In genomic region chr9:133932633-133933032, GRCh38 we compare ENCODE assay signal across 20 cellular contexts. TPM values are rescaled to one million over a fixed set of nuclear protein-coding genes. Genes with fewer than 3 reads are reported as not detected.
DNase-seq lines count a peak whose midpoint lies in the region; ATAC-seq lines count a peak whose summit lies in the region.
"Had no signal": no experiment of that assay in that cellular context is flagged by ENCODE, and none has a peak within 500 bp of the region (broad histone marks: within the 10 kb centered on the region; RNA-seq: fewer than 3 reads in every experiment).

No MANE protein-coding gene starts in this region.

- no peak for ATAC-seq in HG03432 (IDR thresholded peaks at IDR 0.05; ENCODE audit: unreplicated experiment)
- ATAC-seq: activated CD8-positive, alpha-beta memory T cell treated with anti-CD3 and anti-CD28 coated beads, Interleukin-2, amount 10 ng/mL, durations not matched to agents 7 days and 5 days; natural killer cell treated with Interleukin-12 subunit alpha and Interleukin-12 subunit beta and Interleukin-15 and Interleukin-18, amount 100 ng/mL, for 72 hours; sciatic nerve had no signal

- peak overlapping the region; percentile 33 for H3K27ac ChIP-seq in caudate nucleus (ENCODE audit: low read depth, low read length)

- DNase-seq in NCI-H510A treated with DMSO at 0.1 percent for 48 hours (lab: John Stamatoyannopoulos, UW) (peak; percentile 34), NCI-H510A (lab: John Stamatoyannopoulos, UW) (no peak), NCI-H345 treated with DMSO at 0.1 percent for 48 hours (lab: John Stamatoyannopoulos, UW; ENCODE audit: unreplicated experiment) (peak; percentile 67), caudate nucleus (lab: John Stamatoyannopoulos, UW) (no peak), cerebellum (ENCODE audit: low spot score) (no peak), activated gamma-delta T cell (lab: John Stamatoyannopoulos, UW) (no peak)
- DNase-seq: activated CD4-positive, alpha-beta T cell treated with anti-CD3 and anti-CD28 coated beads, Interleukin-2, amount 10 ng/mL, durations not matched to agents 24 days and 14 days; activated CD8-positive, alpha-beta memory T cell treated with anti-CD3 and anti-CD28 coated beads, Interleukin-2, amount 10 ng/mL, durations not matched to agents 7 days and 5 days; C1 segment of cervical spinal cord; effector CD4-positive, alpha-beta T cell; erythroblast; foreskin fibroblast; HCEC 1CT; MG63; NCI-H187 treated with DMSO at 0.1 percent for 48 hours; OCI-M1; stimulated activated CD4-positive, alpha-beta T cell treated with anti-CD3 and anti-CD28 coated beads, Interleukin-15, amount 100 ng/mL, for 24 hours had no signal

RNA-seq across cellular contexts. Expression of gene VAV2, which starts 59.5 kb away (rescaled TPM):
- total RNA-seq in cerebellum = 16.5 TPM

Comparison
In these comparisons a context has a peak if more than half of its experiments do, and no peak if none do; other contexts are left out.
1. DNase-seq: peak in NCI-H510A treated with DMSO at 0.1 percent for 48 hours (single experiment) and NCI-H345 treated with DMSO at 0.1 percent for 48 hours (single experiment); none in NCI-H510A (single experiment), caudate nucleus (0 of 61), cerebellum (single experiment) and activated gamma-delta T cell (single experiment).